ENCODE assay signal across 12 cellular contexts in the genomic region with DNA sequence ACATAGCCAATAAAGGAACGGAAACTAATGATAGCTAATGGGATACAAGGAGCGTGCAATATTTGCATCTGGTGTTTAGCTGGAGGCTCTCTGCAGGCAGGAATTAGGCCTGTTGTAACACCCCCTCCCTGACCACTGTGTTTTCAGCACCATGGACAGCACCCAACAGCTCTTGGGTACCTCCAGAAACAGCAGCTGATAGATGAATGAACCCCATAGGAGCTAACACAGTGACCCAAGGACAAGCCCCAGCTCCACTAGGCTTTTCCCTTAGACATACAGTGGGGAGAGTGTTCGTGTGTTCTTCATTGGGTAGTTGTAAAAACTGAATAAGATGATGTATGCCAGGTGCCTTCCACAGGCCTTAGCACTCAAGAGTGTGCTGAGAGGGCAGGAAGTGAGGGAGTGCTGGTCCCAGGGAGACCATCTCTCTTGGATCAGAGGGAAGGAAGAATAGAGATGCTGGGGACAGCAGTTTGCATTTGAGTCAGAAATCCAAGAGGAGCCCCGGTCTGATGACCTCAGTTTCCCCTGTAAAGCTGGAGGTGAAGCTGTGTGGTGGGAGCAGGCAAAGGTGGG.
DNase-seq lines count a peak whose midpoint lies in the region; ATAC-seq and TF ChIP-seq lines count a peak whose summit lies in the region.
"Had no signal": no experiment of that assay in that cellular context is flagged by ENCODE, and none has a peak within 500 bp of the region (broad histone marks: within the 10 kb centered on the region; RNA-seq: fewer than 3 reads in every experiment).

No MANE protein-coding gene starts in this region.

- H3K36me3 ChIP-seq in osteoblast (ENCODE audit: insufficient read depth, low read length), result no peaks in the 10 kb centered on the region
- H3K36me3 ChIP-seq: heart left ventricle, transverse colon had no signal

- no peak for TF ChIP-seq CTCF in activated CD8-positive, alpha-beta T cell treated with anti-CD3 and anti-CD28 coated beads for 36 hours (IDR thresholded peaks at IDR 0.05)
- TF ChIP-seq CTCF in osteoblast (IDR thresholded peaks at IDR 0.05; ENCODE audit: extremely low read depth, low read depth, low read length), result no peak

- POLR2A ChIA-PET in activated CD8-positive, alpha-beta T cell treated with anti-CD3 and anti-CD28 coated beads for 36 hours (lab: Charles Lee), result interaction anchor here (1.0 kb wide), 1 partner anchor 67 kb away, joined by 3 read pairs; no protein-coding TSS in a partner anchor

- intact Hi-C loops in activated CD8-positive, alpha-beta T cell treated with anti-CD3 and anti-CD28 coated beads for 36 hours (cut with micrococcal nuclease), result no loop called here

- no peaks in the 10 kb centered on the region for H3K9me3 Mint-ChIP-seq in activated naive CD4-positive, alpha-beta T cell treated with anti-CD3 and anti-CD28 coated beads, Interleukin-2, amount 10 ng/mL, durations not matched to agents 7 days and 5 days
- no peaks in the 10 kb centered on the region for H3K9me3 Mint-ChIP-seq in activated CD8-positive, alpha-beta T cell treated with anti-CD3 and anti-CD28 coated beads for 36 hours

- H3K36me3 Mint-ChIP-seq in activated naive CD4-positive, alpha-beta T cell treated with anti-CD3 and anti-CD28 coated beads, Interleukin-2, amount 10 ng/mL, durations not matched to agents 7 days and 5 days, result no peaks in the 10 kb centered on the region
- no peaks in the 10 kb centered on the region for H3K36me3 Mint-ChIP-seq in activated CD8-positive, alpha-beta T cell treated with anti-CD3 and anti-CD28 coated beads for 36 hours (ENCODE audit: low read depth)

- H3K9me3 ChIP-seq in osteoblast (ENCODE audit: low read depth, low read length), result no peaks in the 10 kb centered on the region
- H3K9me3 ChIP-seq: heart left ventricle, transverse colon had no signal

- no peak overlapping the region for H3K4me3 ChIP-seq in osteoblast (ENCODE audit: insufficient read depth, low read length)
- H3K4me3 ChIP-seq: heart left ventricle, transverse colon had no signal

- H3K27ac Mint-ChIP-seq in activated naive CD4-positive, alpha-beta T cell treated with anti-CD3 and anti-CD28 coated beads, Interleukin-2, amount 10 ng/mL, durations not matched to agents 7 days and 5 days, result peak overlapping the region; percentile 29
- no peak overlapping the region for H3K27ac Mint-ChIP-seq in activated CD8-positive, alpha-beta T cell treated with anti-CD3 and anti-CD28 coated beads for 36 hours

- no peak overlapping the region for H3K4me3 Mint-ChIP-seq in activated naive CD4-positive, alpha-beta T cell treated with anti-CD3 and anti-CD28 coated beads, Interleukin-2, amount 10 ng/mL, durations not matched to agents 7 days and 5 days
- H3K4me3 Mint-ChIP-seq in activated CD8-positive, alpha-beta T cell treated with anti-CD3 and anti-CD28 coated beads for 36 hours, result no peak overlapping the region

- no peaks in the 10 kb centered on the region for H3K4me1 Mint-ChIP-seq in activated naive CD4-positive, alpha-beta T cell treated with anti-CD3 and anti-CD28 coated beads, Interleukin-2, amount 10 ng/mL, durations not matched to agents 7 days and 5 days
- no peaks in the 10 kb centered on the region for H3K4me1 Mint-ChIP-seq in activated CD8-positive, alpha-beta T cell treated with anti-CD3 and anti-CD28 coated beads for 36 hours (ENCODE audit: low read depth)

- H4K20me1 ChIP-seq in osteoblast (ENCODE audit: insufficient read depth, low read length), result no peaks in the 10 kb centered on the region

- H3K27ac ChIP-seq in osteoblast (ENCODE audit: low read depth, low read length), result no peak overlapping the region
- H3K27ac ChIP-seq: heart left ventricle, KMS-11, transverse colon had no signal

- CTCF ChIA-PET in activated naive CD4-positive, alpha-beta T cell treated with anti-CD3 and anti-CD28 coated beads, Interleukin-2, amount 10 ng/mL, durations not matched to agents 7 days and 5 days (lab: Charles Lee), result interaction anchor here (0.6 kb wide), 1 partner anchor 35 kb away, joined by 3 read pairs; no protein-coding TSS in a partner anchor
- CTCF ChIA-PET in activated CD8-positive, alpha-beta T cell treated with anti-CD3 and anti-CD28 coated beads for 36 hours (lab: Charles Lee), result no interaction called here

- DNase-seq in activated naive CD4-positive, alpha-beta T cell treated with anti-CD3 and anti-CD28 coated beads, Interleukin-2, amount 10 ng/mL, durations not matched to agents 7 days and 5 days, result peak; percentile 61
- DNase-seq in activated naive CD4-positive, alpha-beta T cell treated with Interleukin-2 at 50 U/mL for 16 hours, result no peak
- DNase-seq in LoVo (ENCODE audit: low spot score) (peak; percentile 1), osteoblast (ENCODE audit: insufficient read length, low spot score, missing footprints) (peak; percentile 65), C1 segment of cervical spinal cord (lab: John Stamatoyannopoulos, UW) (no peak), NCI-H510A (lab: John Stamatoyannopoulos, UW) (no peak), cortex of kidney (lab: John Stamatoyannopoulos, UW) (no peak)
- peak; percentile 28 for DNase-seq in activated CD8-positive, alpha-beta T cell treated with anti-CD3 and anti-CD28 coated beads for 36 hours
- DNase-seq: heart left ventricle, NCI-H446, transverse colon had no signal

- H3K4me1 ChIP-seq in osteoblast (ENCODE audit: insufficient read depth, low read length), result no peaks in the 10 kb centered on the region
- H3K4me1 ChIP-seq: heart left ventricle, transverse colon had no signal

- ATAC-seq in activated CD8-positive, alpha-beta T cell treated with anti-CD3 and anti-CD28 coated beads for 36 hours, result no peak
- ATAC-seq: heart left ventricle had no signal

- no peaks in the 10 kb centered on the region for H3K27me3 ChIP-seq in osteoblast (ENCODE audit: insufficient read depth, low read length)
- H3K27me3 ChIP-seq: heart left ventricle, transverse colon had no signal

- H3K27me3 Mint-ChIP-seq in activated naive CD4-positive, alpha-beta T cell treated with anti-CD3 and anti-CD28 coated beads, Interleukin-2, amount 10 ng/mL, durations not matched to agents 7 days and 5 days, result peaks cover 5% of the 10 kb centered on the region
- H3K27me3 Mint-ChIP-seq in activated CD8-positive, alpha-beta T cell treated with anti-CD3 and anti-CD28 coated beads for 36 hours, result peaks cover 5% of the 10 kb centered on the region

- no peak overlapping the region for H2AFZ ChIP-seq in osteoblast (ENCODE audit: low read length)

- H3K79me2 ChIP-seq in osteoblast (ENCODE audit: insufficient read depth, low read length), result no peaks in the 10 kb centered on the region

- no peak overlapping the region for H3K4me2 ChIP-seq in osteoblast (ENCODE audit: insufficient read depth, low read length)
- H3K4me2 ChIP-seq: KMS-11 had no signal

Comparison
In these comparisons a context has a peak if more than half of its experiments do, and no peak if none do; other contexts are left out.
1. DNase-seq: peak in activated naive CD4-positive, alpha-beta T cell treated with anti-CD3 and anti-CD28 coated beads, Interleukin-2, amount 10 ng/mL, durations not matched to agents 7 days and 5 days (single experiment), LoVo (single experiment), activated CD8-positive, alpha-beta T cell treated with anti-CD3 and anti-CD28 coated beads for 36 hours (single experiment) and osteoblast (single experiment); none in activated naive CD4-positive, alpha-beta T cell treated with Interleukin-2 at 50 U/mL for 16 hours (single experiment), C1 segment of cervical spinal cord (0 of 14), NCI-H510A (single experiment) and cortex of kidney (single experiment).